Comparison of ENCODE assay signal across 8 cellular contexts in the genomic region with DNA sequence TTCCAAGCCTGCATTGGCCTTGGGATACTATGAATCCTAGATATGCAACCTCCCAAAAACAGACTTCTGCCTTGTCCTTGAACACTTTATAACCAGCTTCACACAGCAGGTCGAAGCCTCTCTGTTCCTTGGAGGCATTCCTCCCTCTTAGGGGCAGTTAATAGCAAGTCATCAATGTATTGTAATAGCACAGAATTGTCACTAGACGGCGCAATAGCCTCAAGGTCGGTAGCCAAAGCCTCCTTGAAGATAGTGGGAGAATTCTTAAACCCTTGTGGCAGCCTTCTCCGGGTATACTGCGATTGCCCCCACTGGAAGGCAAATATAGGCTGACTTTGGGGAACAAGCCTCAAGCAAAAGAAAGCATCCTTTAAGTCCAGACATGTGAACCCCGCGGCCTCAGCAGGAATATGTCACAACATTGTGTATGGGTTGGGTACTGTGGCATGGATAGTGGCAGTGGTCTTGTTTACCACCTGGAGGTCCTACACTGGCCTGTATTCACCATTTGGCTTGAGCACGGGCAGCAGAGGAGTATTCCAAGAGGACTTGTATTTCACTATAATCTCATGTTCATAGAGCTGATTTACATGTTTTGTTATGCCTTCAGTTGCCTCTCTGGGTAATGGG.
DNase-seq lines count a peak whose midpoint lies in the region; ATAC-seq and TF ChIP-seq lines count a peak whose summit lies in the region.

No MANE protein-coding gene starts in this region.

- H3K27me3 ChIP-seq in HL-60 (ENCODE audit: insufficient read depth, poor library complexity, severe bottlenecking) (no peaks in the 10 kb centered on the region), esophagus muscularis mucosa (no peaks in the 10 kb centered on the region)

- H3K4me1 ChIP-seq in esophagus muscularis mucosa, result no peaks in the 10 kb centered on the region

- no peaks in the 10 kb centered on the region for H3K9me3 ChIP-seq in esophagus muscularis mucosa

- peaks cover 34% of the 10 kb centered on the region for H3K9me3 Mint-ChIP-seq in nephron progenitor cell

- H3K36me3 Mint-ChIP-seq in nephron progenitor cell (ENCODE audit: low read depth), result no peaks in the 10 kb centered on the region

- H3K4me3 ChIP-seq in HL-60 (replicated peaks; ENCODE audit: insufficient read depth, low read length), result no peak overlapping the region
- H3K4me3 ChIP-seq in esophagus muscularis mucosa, result no peak overlapping the region

- no peak overlapping the region for H3K27ac Mint-ChIP-seq in nephron progenitor cell

- ATAC-seq in HG03196 (IDR thresholded peaks at IDR 0.05; ENCODE audit: unreplicated experiment), result no peak
- ATAC-seq in HG03521 (IDR thresholded peaks at IDR 0.05; ENCODE audit: unreplicated experiment), result no peak
- ATAC-seq in GM18858 (IDR thresholded peaks at IDR 0.05; ENCODE audit: unreplicated experiment), result no peak

- TF ChIP-seq CTCF in HL-60 (IDR thresholded peaks at IDR 0.05; ENCODE audit: insufficient read depth, low read length) (peak; percentile 25), esophagus muscularis mucosa (IDR thresholded peaks at IDR 0.05) (peak; percentile 42 to 62 (median 48)), nephron progenitor cell (IDR thresholded peaks at IDR 0.05) (peak; percentile 47)

- TF ChIP-seq EP300 in esophagus muscularis mucosa (IDR thresholded peaks at IDR 0.05), result no peak

- no peak overlapping the region for H3K27ac ChIP-seq in HL-60 (replicated peaks)
- no peak overlapping the region for H3K27ac ChIP-seq in esophagus muscularis mucosa (replicated peaks in 1 of 4)

- peaks cover under 1% of the 10 kb centered on the region for H3K4me1 Mint-ChIP-seq in nephron progenitor cell

- intact Hi-C loops in esophagus muscularis mucosa (cut with DNase I), result loop anchor here (2.0 kb wide), 1 partner anchor 280 kb away; no protein-coding TSS in a partner anchor

- DNase-seq in DMS53 (lab: John Stamatoyannopoulos, UW), result peak; percentile 68
- DNase-seq in HL-60 (ENCODE audit: low read depth in 1 of 2, low spot score in 1 of 2), result peak in 1 of 2 experiments; percentile 28
- DNase-seq in SK-N-DZ (ENCODE audit: low spot score), result peak; percentile 49
- DNase-seq in esophagus muscularis mucosa (ENCODE audit: extremely low spot score), result no peak
- peak; percentile 3 for DNase-seq in nephron progenitor cell

- no peaks in the 10 kb centered on the region for H3K36me3 ChIP-seq in esophagus muscularis mucosa

- WGBS in esophagus muscularis mucosa, result 52% methylated on average over 9 of the region's 9 CpGs

- peaks cover 3% of the 10 kb centered on the region for H3K27me3 Mint-ChIP-seq in nephron progenitor cell (ENCODE audit: low read depth, poor library complexity)

- no peak overlapping the region for H3K4me3 Mint-ChIP-seq in nephron progenitor cell

- no peak for TF ChIP-seq POLR2A in esophagus muscularis mucosa (IDR thresholded peaks at IDR 0.05; ENCODE audit: low read depth)
